In genomic region chr6:3793545-3793944, GRCh38 we compare ENCODE assay signal across 27 cellular contexts. TPM values are rescaled to one million over a fixed set of nuclear protein-coding genes. Genes with fewer than 3 reads are reported as not detected.
DNase-seq lines count a peak whose midpoint lies in the region; ATAC-seq, FAIRE-seq and TF ChIP-seq lines count a peak whose summit lies in the region.
"Had no signal": no experiment of that assay in that cellular context is flagged by ENCODE, and none has a peak within 500 bp of the region (broad histone marks: within the 10 kb centered on the region; RNA-seq: fewer than 3 reads in every experiment).

No MANE protein-coding gene starts in this region.

- no peak overlapping the region for H3K4me2 ChIP-seq in astrocyte (ENCODE audit: low read length)

- H3K27ac Mint-ChIP-seq in astrocyte (ENCODE audit: unreplicated experiment): no peak overlapping the region
- H3K27ac Mint-ChIP-seq: activated CD4-positive, alpha-beta memory T cell treated with anti-CD3 and anti-CD28 coated beads, Interleukin-2, amount 10 ng/mL, durations not matched to agents 7 days and 5 days; activated naive CD8-positive, alpha-beta T cell; stimulated activated naive CD8-positive, alpha-beta T cell treated with anti-CD3 and anti-CD28 coated beads, Interleukin-15, amount 100 ng/mL, for 72 hours; T-helper 1 cell treated with Interleukin-12 subunit alpha and Interleukin-12 subunit beta and Interleukin-4 antibody, amounts not matched to agents 30 μg/mL and 1 μg/mL, for 36 hours had no signal

- H3K27me3 Mint-ChIP-seq in astrocyte (ENCODE audit: low read depth, unreplicated experiment): no peaks in the 10 kb centered on the region
- H3K27me3 Mint-ChIP-seq: activated CD4-positive, alpha-beta memory T cell treated with anti-CD3 and anti-CD28 coated beads, Interleukin-2, amount 10 ng/mL, durations not matched to agents 7 days and 5 days; activated naive CD8-positive, alpha-beta T cell; CD4-positive, CD25-positive, alpha-beta regulatory T cell; naive B cell; stimulated activated naive CD8-positive, alpha-beta T cell treated with anti-CD3 and anti-CD28 coated beads, Interleukin-15, amount 100 ng/mL, for 72 hours had no signal

- peak; percentile 32 for ATAC-seq in GM21447 (IDR thresholded peaks at IDR 0.05; ENCODE audit: unreplicated experiment)
- peak; percentile 31 for ATAC-seq in HG03060 (IDR thresholded peaks at IDR 0.05; ENCODE audit: low read depth, unreplicated experiment)
- ATAC-seq: stimulated activated naive CD8-positive, alpha-beta T cell treated with anti-CD3 and anti-CD28 coated beads, Interleukin-15, amount 100 ng/mL, for 72 hours had no signal

- H3K9me3 Mint-ChIP-seq in astrocyte (ENCODE audit: unreplicated experiment): no peaks in the 10 kb centered on the region
- H3K9me3 Mint-ChIP-seq: activated CD4-positive, alpha-beta memory T cell treated with anti-CD3 and anti-CD28 coated beads, Interleukin-2, amount 10 ng/mL, durations not matched to agents 7 days and 5 days; CD4-positive, CD25-positive, alpha-beta regulatory T cell; naive B cell; stimulated activated naive CD8-positive, alpha-beta T cell treated with anti-CD3 and anti-CD28 coated beads, Interleukin-15, amount 100 ng/mL, for 72 hours; T-helper 1 cell treated with Interleukin-12 subunit alpha and Interleukin-12 subunit beta and Interleukin-4 antibody, amounts not matched to agents 30 μg/mL and 1 μg/mL, for 36 hours had no signal

- H3K9me3 ChIP-seq in astrocyte (ENCODE audit: insufficient read depth, low read depth, low read length): no peaks in the 10 kb centered on the region
- H3K9me3 ChIP-seq: colonic mucosa, pancreas, SJCRH30 had no signal

- TF ChIP-seq CTCF in GM06990 (IDR thresholded peaks at IDR 0.05; ENCODE audit: insufficient read depth, low read length, poor library complexity, severe bottlenecking): no peak
- TF ChIP-seq CTCF in astrocyte (IDR thresholded peaks at IDR 0.05; ENCODE audit: insufficient read depth, low read depth, low read length): no peak

- FAIRE-seq in astrocyte (lab: Jason Lieb, UNC) (no peak), frontal cortex (lab: Jason Lieb, UNC) (no peak)
- FAIRE-seq: H1, keratinocyte, pancreas had no signal

- DNase-seq in GM06990 (ENCODE audit: extremely low read depth, insufficient read length) (peak; percentile 24), astrocyte (ENCODE audit: low read depth) (peak; percentile 47), HCEC 1CT (no peak), T1000 (lab: John Stamatoyannopoulos, UW) (no peak), frontal cortex (ENCODE audit: low spot score in 2 of 2) (no peak), HK-2 (ENCODE audit: unreplicated experiment) (no peak)
- DNase-seq: activated CD4-positive, alpha-beta memory T cell treated with anti-CD3 and anti-CD28 coated beads, Interleukin-2, amount 10 ng/mL, durations not matched to agents 7 days and 5 days; activated T-cell treated with anti-CD3 and anti-CD28 coated beads, Interleukin-2, amount 50 U/mL, for 1 hour; brain microvascular endothelial cell; CD4-positive, CD25-positive, alpha-beta regulatory T cell; colonic mucosa; hippocampal formation; naive B cell; NCI-H1930; OCI-M1; pancreas; SJCRH30; stimulated activated CD4-positive, alpha-beta T cell treated with anti-CD3 and anti-CD28 coated beads, Interleukin-1b, Interleukin-23, amount 100 ng/mL, for 48 hours; stimulated activated naive CD8-positive, alpha-beta T cell treated with anti-CD3 and anti-CD28 coated beads, Interleukin-15, amount 100 ng/mL, for 72 hours; trophoblast cell; WERI-Rb-1 had no signal

- H3K27ac ChIP-seq in astrocyte (ENCODE audit: low read depth, low read length): no peak overlapping the region
- H3K27ac ChIP-seq: brain microvascular endothelial cell, colonic mucosa, pancreas, SJCRH30, WERI-Rb-1 had no signal

- H2AFZ ChIP-seq in astrocyte (ENCODE audit: low read depth, low read length): no peak overlapping the region

- peaks cover 35% of the 10 kb centered on the region for H3K4me1 ChIP-seq in astrocyte (ENCODE audit: insufficient read depth, low read length)
- H3K4me1 ChIP-seq: colonic mucosa had no signal

- H3K9ac ChIP-seq in astrocyte (ENCODE audit: low read length): no peak overlapping the region

- H3K4me1 Mint-ChIP-seq in astrocyte (ENCODE audit: low read depth, unreplicated experiment): peaks cover 23% of the 10 kb centered on the region
- H3K4me1 Mint-ChIP-seq: activated CD4-positive, alpha-beta memory T cell treated with anti-CD3 and anti-CD28 coated beads, Interleukin-2, amount 10 ng/mL, durations not matched to agents 7 days and 5 days had no signal

- no peaks in the 10 kb centered on the region for H3K36me3 Mint-ChIP-seq in astrocyte (ENCODE audit: low read depth, unreplicated experiment)
- H3K36me3 Mint-ChIP-seq: activated naive CD8-positive, alpha-beta T cell; CD4-positive, CD25-positive, alpha-beta regulatory T cell; naive B cell had no signal

- no peak overlapping the region for H3K4me3 Mint-ChIP-seq in astrocyte (ENCODE audit: unreplicated experiment)
- H3K4me3 Mint-ChIP-seq: activated CD4-positive, alpha-beta memory T cell treated with anti-CD3 and anti-CD28 coated beads, Interleukin-2, amount 10 ng/mL, durations not matched to agents 7 days and 5 days; activated naive CD8-positive, alpha-beta T cell; CD4-positive, CD25-positive, alpha-beta regulatory T cell; stimulated activated naive CD8-positive, alpha-beta T cell treated with anti-CD3 and anti-CD28 coated beads, Interleukin-15, amount 100 ng/mL, for 72 hours; T-helper 1 cell treated with Interleukin-12 subunit alpha and Interleukin-12 subunit beta and Interleukin-4 antibody, amounts not matched to agents 30 μg/mL and 1 μg/mL, for 36 hours had no signal

- H4K20me1 ChIP-seq in astrocyte (ENCODE audit: insufficient read depth, low read length): no peaks in the 10 kb centered on the region

- H3K36me3 ChIP-seq in GM06990 (ENCODE audit: control insufficient read depth, insufficient read depth, low read length) (no peaks in the 10 kb centered on the region), astrocyte (ENCODE audit: insufficient read depth, low read length) (no peaks in the 10 kb centered on the region)
- H3K36me3 ChIP-seq: brain microvascular endothelial cell, colonic mucosa, pancreas, SJCRH30, WERI-Rb-1 had no signal

- H3K27me3 ChIP-seq in GM06990 (replicated peaks; ENCODE audit: control insufficient read depth, insufficient read depth, low read length): no peaks in the 10 kb centered on the region
- H3K27me3 ChIP-seq in astrocyte (ENCODE audit: insufficient read depth, low read length): no peaks in the 10 kb centered on the region
- H3K27me3 ChIP-seq: brain microvascular endothelial cell, colonic mucosa, pancreas, SJCRH30 had no signal

- no peaks in the 10 kb centered on the region for H3K79me2 ChIP-seq in astrocyte (ENCODE audit: insufficient read depth, low read length)

- H3K4me3 ChIP-seq in GM06990 (replicated peaks; ENCODE audit: low read depth, low read length) (no peak overlapping the region), astrocyte (ENCODE audit: insufficient read depth, low read depth, low read length) (no peak overlapping the region)
- H3K4me3 ChIP-seq: colonic mucosa, pancreas, SJCRH30 had no signal

RNA-seq across cellular contexts. Expression of gene PXDC1, which starts 42.0 kb away (rescaled TPM):
- 58.2 and 64.4 TPM in 2 replicates for total RNA-seq in astrocyte
- total RNA-seq in frontal cortex: 7.3 TPM

RNA-seq across cellular contexts. Expression of gene FAM50B, which starts 55.6 kb away (rescaled TPM):
- total RNA-seq in astrocyte (4.6 and 5.0 TPM in 2 replicates), frontal cortex (22.0 TPM)

Comparison
In these comparisons a context has a peak if more than half of its experiments do, and no peak if none do; other contexts are left out.
1. DNase-seq: peak in GM06990 (single experiment) and astrocyte (single experiment); none in HCEC 1CT (single experiment), T1000 (single experiment), frontal cortex (0 of 2) and HK-2 (single experiment).